ENCODE assay signal across 1 cellular context in genomic region chr1:212916395-212917133, GRCh38.
TF ChIP-seq lines count a peak whose summit lies in the region.

No MANE protein-coding gene starts in this region.

TF ChIP-seq in H1, 55 proteins besides CTCF, POLR2A, EP300 and RAD21 (continued from another document):
- TF ChIP-seq KDM1A (IDR thresholded peaks at IDR 0.05; ENCODE audit: borderline replicate concordance, low read length) (peak; percentile 19; the same call in 1 of the 2 replicates), TAF7 (optimal IDR thresholded peaks at IDR 0.05; ENCODE audit: borderline replicate concordance, low read depth, low read length) (peak; percentile 50), CBX8 (IDR thresholded peaks at IDR 0.05; ENCODE audit: borderline replicate concordance, low read depth, low read length) (no peak), TCF12 (IDR thresholded peaks at IDR 0.05; ENCODE audit: low read depth, low read length) (no peak), ASH2L (IDR thresholded peaks at IDR 0.05; ENCODE audit: low read length) (peak; percentile 36), CHD7 (IDR thresholded peaks at IDR 0.05; ENCODE audit: insufficient replicate concordance, low read length) (no peak), CEBPB (IDR thresholded peaks at IDR 0.05; ENCODE audit: low read depth, low read length) (no peak), RFX5 (IDR thresholded peaks at IDR 0.05; ENCODE audit: borderline replicate concordance, low read depth, low read length) (peak; percentile 39; the same call in 1 of the 2 replicates), TAF1 (IDR thresholded peaks at IDR 0.05; ENCODE audit: low read depth, low read length) (0 out of 2 replicates have a peak, but pooled peaks have one; percentile 20), MAX (IDR thresholded peaks at IDR 0.05) (no peak), CHD2 (IDR thresholded peaks at IDR 0.05; ENCODE audit: low read length) (0 out of 2 replicates have a peak, but pooled peaks have one; percentile 36), YY1 (IDR thresholded peaks at IDR 0.05; ENCODE audit: low read depth, low read length) (0 out of 2 replicates have a peak, but pooled peaks have one; percentile 48), SP4 (IDR thresholded peaks at IDR 0.05; ENCODE audit: low read length) (peak; percentile 81; the same call in 1 of the 2 replicates), BRCA1 (IDR thresholded peaks at IDR 0.05; ENCODE audit: low read depth, low read length) (no peak), E2F6 (IDR thresholded peaks at IDR 0.05) (no peak)
